ENCODE assay signal across 19 cellular contexts in the genomic region with DNA sequence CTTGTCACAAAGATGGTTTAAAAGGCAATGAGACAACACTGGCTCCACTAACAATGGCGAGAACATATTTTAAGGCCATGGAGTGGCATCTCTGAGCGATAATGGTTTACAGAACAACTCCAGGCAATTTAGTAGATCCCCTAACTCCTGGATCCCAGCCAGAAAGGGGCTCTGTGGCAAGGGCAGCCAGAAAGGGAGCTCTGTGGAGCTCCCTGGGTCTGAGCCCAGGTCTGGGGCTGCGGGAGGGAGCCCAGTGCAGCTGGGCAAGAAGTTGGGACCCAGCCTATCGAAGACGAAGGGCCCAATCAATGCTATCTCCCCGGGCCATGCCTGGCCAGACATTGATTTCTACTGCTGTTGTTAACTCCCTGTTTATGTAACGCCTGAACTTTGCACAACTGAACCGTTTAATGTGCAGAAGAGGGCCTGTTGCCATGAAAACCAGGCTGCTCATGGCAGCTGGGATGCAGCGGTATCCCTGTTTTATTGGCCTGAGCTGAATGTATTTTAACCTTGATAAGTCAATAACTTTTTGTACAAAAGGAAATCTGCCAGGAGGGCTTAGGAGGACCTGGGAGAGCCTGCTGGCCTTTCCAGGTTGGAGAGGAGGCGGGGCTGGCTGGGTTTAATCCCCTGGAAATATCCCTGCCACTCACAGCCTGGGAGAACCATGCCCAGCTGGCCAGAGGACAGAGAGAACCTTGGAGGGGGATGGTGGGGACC. TPM values are rescaled to one million over a fixed set of nuclear protein-coding genes. Genes with fewer than 3 reads are reported as not detected.
DNase-seq lines count a peak whose midpoint lies in the region; ATAC-seq, FAIRE-seq and TF ChIP-seq lines count a peak whose summit lies in the region.
"Had no signal": no experiment of that assay in that cellular context is flagged by ENCODE, and none has a peak within 500 bp of the region (broad histone marks: within the 10 kb centered on the region; RNA-seq: fewer than 3 reads in every experiment).

No MANE protein-coding gene starts in this region.

- intact Hi-C loops in pancreas (cut with DNase I): no loop called here
- intact Hi-C loops in gastrocnemius medialis (cut with DNase I; ENCODE audit: low total_unique reads): no loop called here

- FAIRE-seq in pancreas (lab: Jason Lieb, UNC): no peak
- FAIRE-seq: GM18507, keratinocyte had no signal

- no peaks in the 10 kb centered on the region for H3K36me3 ChIP-seq in pancreas
- no peaks in the 10 kb centered on the region for H3K36me3 ChIP-seq in gastrocnemius medialis
- H3K36me3 ChIP-seq: Peyer's patch had no signal

- H3K27me3 ChIP-seq in pancreas (no peaks in the 10 kb centered on the region), gastrocnemius medialis (peaks cover 0 to 2% (median 0%) of the 10 kb centered on the region in 3 donors)
- H3K27me3 ChIP-seq: Peyer's patch had no signal

- DNase-seq in DMS 273 (lab: John Stamatoyannopoulos, UW; ENCODE audit: unreplicated experiment) (peak; percentile 73), DMS 273 treated with DMSO at 0.1 percent for 48 hours (lab: John Stamatoyannopoulos, UW) (no peak), NCI-H2227 (lab: John Stamatoyannopoulos, UW; ENCODE audit: unreplicated experiment) (peak; percentile 77), ecto neural progenitor cell (ENCODE audit: low spot score) (peak; percentile 83), pancreas (peak in 2 of 6 donors; percentile 60 to 81), NCI-H1930 (lab: John Stamatoyannopoulos, UW) (no peak), gastrocnemius medialis (no peak)
- DNase-seq: 8988T; activated CD4-positive, alpha-beta T cell treated with anti-CD3 and anti-CD28 coated beads for 48 hours; activated T-cell treated with anti-CD3 and anti-CD28 coated beads, Interleukin-2, amount 50 U/mL, for 24 hours; CD4-positive, CD25-positive, alpha-beta regulatory T cell; GM23248; naive B cell; NCI-H187 treated with DMSO at 0.1 percent for 48 hours; stimulated activated CD4-positive, alpha-beta T cell treated with anti-CD3 and anti-CD28 coated beads, Interleukin-2, amount 100 ng/mL, for 48 hours had no signal

- H3K9me3 ChIP-seq in pancreas: no peaks in the 10 kb centered on the region
- no peaks in the 10 kb centered on the region for H3K9me3 ChIP-seq in gastrocnemius medialis
- H3K9me3 ChIP-seq: Peyer's patch had no signal

- TF ChIP-seq POLR2A in gastrocnemius medialis (IDR thresholded peaks at IDR 0.05): no peak

- 9 to 13% methylated on average over 10 of the region's 10 CpGs for WGBS in pancreas, 2 donors

- peak; percentile 68 to 85 (median 69) for ATAC-seq in pancreas
- ATAC-seq in gastrocnemius medialis: no peak
- ATAC-seq in GM18861 (IDR thresholded peaks at IDR 0.05; ENCODE audit: unreplicated experiment): no peak

- H3K4me1 ChIP-seq in pancreas: peaks cover 0 to 16% (median 14%) of the 10 kb centered on the region in 3 donors
- H3K4me1 ChIP-seq in gastrocnemius medialis: peaks cover 0 to under 1% of the 10 kb centered on the region in 2 donors
- H3K4me1 ChIP-seq: Peyer's patch had no signal

- no peak overlapping the region for H3K4me3 ChIP-seq in pancreas
- no peak overlapping the region for H3K4me3 ChIP-seq in gastrocnemius medialis
- H3K4me3 ChIP-seq: GM23248, Peyer's patch had no signal

- in situ Hi-C loops in gastrocnemius medialis (cut with MboI; ENCODE audit: low sequenced_read_pairs in 4 of 4): no loop called here

- TF ChIP-seq CTCF in pancreas (IDR thresholded peaks at IDR 0.05) (no peak), gastrocnemius medialis (IDR thresholded peaks at IDR 0.05 in 4 of 5, conservative IDR thresholded peaks at IDR 0.05 in 1 of 5) (no peak)

- H3K27ac ChIP-seq in pancreas (peak overlapping the region in 2 of 4 donors; percentile 3 to 53), gastrocnemius medialis (no peak overlapping the region)
- H3K27ac ChIP-seq: GM23248 had no signal

RNA-seq across cellular contexts. Expression of a gene that starts 6.7 kb away (rescaled TPM):
- total RNA-seq in pancreas (1 to 10 TPM; 2.1 to 4.3 (median 3.3) TPM), gastrocnemius medialis (10 to 100 TPM in 2 of 4 donors, 1 to 10 TPM in 2; 7.0 to 24.3 (median 13.5) TPM)
- polyA plus RNA-seq in pancreas: 10 to 100 TPM in 1 of 2 donors, 1 to 10 TPM in 1; 5.6 to 14.6 TPM
- polyA plus RNA-seq: GM23248 had no signal

Comparison
In these comparisons a context has a peak if more than half of its experiments do, and no peak if none do; other contexts are left out.
1. DNase-seq: peak in DMS 273 (single experiment), NCI-H2227 (single experiment) and ecto neural progenitor cell (single experiment); none in DMS 273 treated with DMSO at 0.1 percent for 48 hours (single experiment), NCI-H1930 (0 of 2) and gastrocnemius medialis (0 of 2).
2. ATAC-seq: peak in pancreas (4 of 4); none in gastrocnemius medialis (0 of 2) and GM18861 (single experiment).